In genomic region chr2:233349005-233349998, GRCh38 we compare ENCODE assay signal across 9 cellular contexts. TPM values are rescaled to one million over a fixed set of nuclear protein-coding genes. Genes with fewer than 3 reads are reported as not detected.
A peak's percentile ranks its signal among the peaks of the same experiment; 100 is the strongest.
DNase-seq lines count a peak whose midpoint lies in the region; ATAC-seq and TF ChIP-seq lines count a peak whose summit lies in the region.
"Had no signal": no experiment of that assay in that cellular context is flagged by ENCODE, and none has a peak within 500 bp of the region (broad histone marks: within the 10 kb centered on the region; RNA-seq: fewer than 3 reads in every experiment).

No MANE protein-coding gene starts in this region.

- peaks cover 10% of the 10 kb centered on the region for H3K4me1 ChIP-seq in HAP-1

- H3K4me3 ChIP-seq in HL-60 (replicated peaks; ENCODE audit: insufficient read depth, low read length) (no peak overlapping the region), HAP-1 (no peak overlapping the region), coronary artery (no peak overlapping the region)
- H3K4me3 ChIP-seq: lung had no signal

- H3K4me1 Mint-ChIP-seq in dendritic cell treated with granulocyte-macrophage colony-stimulating factor and Interleukin-4, amounts not matched to agents 40 ng/mL and 50 ng/mL, for 4 days (ENCODE audit: low read depth): peaks cover 73% of the 10 kb centered on the region

- no peaks in the 10 kb centered on the region for H3K36me3 ChIP-seq in HAP-1 (replicated peaks)

- DNase-seq in Ammon's horn (ENCODE audit: low spot score): peak; percentile 92
- DNase-seq in HL-60 (ENCODE audit: low read depth in 1 of 2, low spot score in 1 of 2): peak; percentile 61 to 90
- peak; percentile 38 for DNase-seq in posterior vena cava (ENCODE audit: low spot score)
- DNase-seq in dedifferentiated amniotic fluid mesenchymal stem cell (ENCODE audit: extremely low spot score): no peak
- DNase-seq in HAP-1 (ENCODE audit: low spot score in 2 of 2): no peak
- DNase-seq in coronary artery (ENCODE audit: low spot score): no peak

- H3K36me3 Mint-ChIP-seq in dendritic cell treated with granulocyte-macrophage colony-stimulating factor and Interleukin-4, amounts not matched to agents 40 ng/mL and 50 ng/mL, for 4 days (ENCODE audit: low read depth): no peaks in the 10 kb centered on the region

- intact Hi-C loops in dendritic cell treated with granulocyte-macrophage colony-stimulating factor and Interleukin-4, amounts not matched to agents 40 ng/mL and 50 ng/mL, for 4 days (cut with micrococcal nuclease): no loop called here
- intact Hi-C loops in posterior vena cava (cut with DNase I): no loop called here

- H3K27ac ChIP-seq in HL-60 (replicated peaks) (peak overlapping the region; percentile 51), coronary artery (peak overlapping the region in 1 of 2 donors; percentile 32)

- no peaks in the 10 kb centered on the region for H3K9me3 Mint-ChIP-seq in dendritic cell treated with granulocyte-macrophage colony-stimulating factor and Interleukin-4, amounts not matched to agents 40 ng/mL and 50 ng/mL, for 4 days

- in situ Hi-C loops in HAP-1 (cut with MboI; ENCODE audit: low sequenced_read_pairs): no loop called here

- H3K9me3 ChIP-seq in HAP-1: no peaks in the 10 kb centered on the region

- no peaks in the 10 kb centered on the region for H3K27me3 ChIP-seq in HL-60 (ENCODE audit: insufficient read depth, poor library complexity, severe bottlenecking)
- no peaks in the 10 kb centered on the region for H3K27me3 ChIP-seq in HAP-1 (ENCODE audit: low read depth)

- H3K27me3 Mint-ChIP-seq in dendritic cell treated with granulocyte-macrophage colony-stimulating factor and Interleukin-4, amounts not matched to agents 40 ng/mL and 50 ng/mL, for 4 days: no peaks in the 10 kb centered on the region

- H3K27ac Mint-ChIP-seq in dendritic cell treated with granulocyte-macrophage colony-stimulating factor and Interleukin-4, amounts not matched to agents 40 ng/mL and 50 ng/mL, for 4 days: peak overlapping the region; percentile 6

- H3K4me3 Mint-ChIP-seq in dendritic cell treated with granulocyte-macrophage colony-stimulating factor and Interleukin-4, amounts not matched to agents 40 ng/mL and 50 ng/mL, for 4 days: no peak overlapping the region

- TF ChIP-seq CTCF in HL-60 (IDR thresholded peaks at IDR 0.05; ENCODE audit: insufficient read depth, low read length): no peak
- no peak for TF ChIP-seq CTCF in coronary artery (IDR thresholded peaks at IDR 0.05)

- peak; percentile 67 for ATAC-seq in GM19023 (IDR thresholded peaks at IDR 0.05; ENCODE audit: unreplicated experiment)

RNA-seq across cellular contexts. Expression of gene DGKD, which starts 5.0 kb away (rescaled TPM):
- total RNA-seq in posterior vena cava: 10 to 100 TPM; 38.1 to 40.3 TPM

RNA-seq across cellular contexts. Expression of gene SAG, which starts 41.7 kb away (rescaled TPM):
- total RNA-seq in posterior vena cava: not detected

Comparison
In these comparisons a context has a peak if more than half of its experiments do, and no peak if none do; other contexts are left out.
1. DNase-seq: peak in Ammon's horn (single experiment), HL-60 (2 of 2) and posterior vena cava (single experiment); none in dedifferentiated amniotic fluid mesenchymal stem cell (single experiment), HAP-1 (0 of 2) and coronary artery (single experiment).